Comparison of ENCODE assay signal across 22 cellular contexts in the genomic region with DNA sequence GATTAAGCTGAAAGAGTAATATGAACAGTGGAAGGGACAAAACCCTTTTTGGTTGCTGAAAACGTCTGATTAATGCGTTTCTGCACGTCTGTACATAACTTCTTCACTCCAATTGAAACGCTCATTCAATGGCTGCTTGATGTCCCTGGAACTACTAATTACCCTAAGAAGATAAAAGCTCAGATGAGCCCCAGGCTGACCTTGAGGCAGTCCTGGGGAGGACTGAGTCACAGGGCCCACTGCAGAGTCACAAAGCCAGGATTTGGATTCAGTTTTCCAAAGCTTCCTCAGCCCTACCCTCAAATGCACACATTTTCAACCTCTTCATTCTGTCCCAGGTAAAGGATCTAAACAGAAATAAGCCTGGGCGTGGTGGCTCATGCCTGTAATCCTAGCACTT.
"Had no signal": no experiment of that assay in that cellular context is flagged by ENCODE, and none has a peak within 500 bp of the region (broad histone marks: within the 10 kb centered on the region; RNA-seq: fewer than 3 reads in every experiment).

No MANE protein-coding gene starts in this region.

- H3K4me3 Mint-ChIP-seq: mesothelial cell of epicardium; naive B cell; natural killer cell; stimulated activated naive CD8-positive, alpha-beta T cell treated with anti-CD3 and anti-CD28 coated beads, Interleukin-15, Interleukin-2, amounts not matched to agents 100 ng/mL and 50 ng/mL, for 24 hours had no signal

- H3K36me3 ChIP-seq: left ventricle myocardium inferior, ovary, right atrium auricular region, right lobe of liver, tibial nerve, upper lobe of left lung, vagina had no signal

- H3K9me3 Mint-ChIP-seq: mesothelial cell of epicardium; naive B cell; natural killer cell; stimulated activated naive CD8-positive, alpha-beta T cell treated with anti-CD3 and anti-CD28 coated beads, Interleukin-15, Interleukin-2, amounts not matched to agents 100 ng/mL and 50 ng/mL, for 24 hours had no signal

- H3K36me3 Mint-ChIP-seq: mesothelial cell of epicardium, naive B cell, natural killer cell had no signal

- H3K27ac ChIP-seq: hepatocyte, left ventricle myocardium inferior, ovary, right atrium auricular region, right lobe of liver, skin epidermis, tibial nerve, upper lobe of left lung, vagina had no signal

- H3K27ac Mint-ChIP-seq: mesothelial cell of epicardium; naive B cell; natural killer cell; progenitor cell of endocrine pancreas; stimulated activated naive CD8-positive, alpha-beta T cell treated with anti-CD3 and anti-CD28 coated beads, Interleukin-15, Interleukin-2, amounts not matched to agents 100 ng/mL and 50 ng/mL, for 24 hours had no signal

- H3K4me1 Mint-ChIP-seq: natural killer cell had no signal

- H3K9me3 ChIP-seq: left ventricle myocardium inferior, ovary, right atrium auricular region, right lobe of liver, tibial nerve, upper lobe of left lung, vagina had no signal

- H3K79me2 ChIP-seq: hepatocyte had no signal

- ATAC-seq: natural killer cell had no signal

- H3K27me3 ChIP-seq: hepatocyte, ovary, right atrium auricular region, right lobe of liver, tibial nerve, upper lobe of left lung, vagina had no signal

- H3K4me3 ChIP-seq: hepatocyte, left ventricle myocardium inferior, lung, ovary, right atrium auricular region, right lobe of liver, skin epidermis, tibial nerve, upper lobe of left lung, vagina had no signal

- H3K4me1 ChIP-seq: right lobe of liver, tibial nerve, upper lobe of left lung, vagina had no signal

- H3K4me2 ChIP-seq: hepatocyte had no signal

- H2AFZ ChIP-seq: hepatocyte had no signal

- DNase-seq: islet precursor cell; left ventricle myocardium inferior; mesendoderm; naive B cell; natural killer cell; ovary; right lobe of liver; stimulated activated CD4-positive, alpha-beta T cell treated with anti-CD3 and anti-CD28 coated beads, Interleukin-12 subunit alpha, Interleukin-12 subunit beta, amount 100 ng/mL, for 4 hours; stimulated activated CD4-positive, alpha-beta T cell treated with anti-CD3 and anti-CD28 coated beads, Interleukin-15, amount 100 ng/mL, for 24 hours; stimulated activated CD4-positive, alpha-beta T cell treated with anti-CD3 and anti-CD28 coated beads, Interleukin-2, amount 100 ng/mL, for 24 hours; stimulated activated CD4-positive, alpha-beta T cell treated with anti-CD3 and anti-CD28 coated beads, Interleukin-4, amount 100 ng/mL, for 1 hour; stimulated activated naive CD4-positive, alpha-beta T cell; upper lobe of left lung had no signal
